ENCODE assay signal across 36 cellular contexts in the genomic region with DNA sequence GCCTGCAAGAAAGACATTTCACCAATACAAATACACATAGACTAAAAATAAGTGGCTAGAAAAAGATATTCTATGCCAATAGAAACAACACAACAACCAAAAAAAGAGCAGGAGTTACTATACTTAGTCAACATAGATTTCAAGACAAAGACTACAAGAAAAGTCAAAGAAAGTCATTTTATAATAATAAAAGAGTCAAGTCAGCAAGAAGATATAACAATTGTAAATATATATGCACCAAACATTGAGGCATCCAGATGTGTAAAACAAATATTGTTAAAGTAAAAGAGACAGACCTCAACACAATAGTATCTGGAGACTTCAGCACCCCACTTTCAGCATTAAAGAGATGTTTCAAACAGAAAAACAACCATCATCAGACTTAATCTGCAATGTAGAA.
"Had no signal": no experiment of that assay in that cellular context is flagged by ENCODE, and none has a peak within 500 bp of the region (broad histone marks: within the 10 kb centered on the region; RNA-seq: fewer than 3 reads in every experiment).

No MANE protein-coding gene starts in this region.

- H3K27me3 ChIP-seq: MG63 had no signal

- DNase-seq: Karpas-422, Kasumi-1, MG63, MM.1S, MV-4-11, NCI-H1048, NCI-H1092, NCI-H1092 treated with DMSO at 0.1 percent for 48 hours, NCI-H1105, NCI-H1105 treated with DMSO at 0.1 percent for 48 hours, NCI-H1417, NCI-H1417 treated with DMSO at 0.1 percent for 48 hours, NCI-H1436, NCI-H1436 treated with DMSO at 0.1 percent for 48 hours, NCI-H146, NCI-H1694, NCI-H1694 treated with DMSO at 0.1 percent for 48 hours, NCI-H187, NCI-H187 treated with DMSO at 0.1 percent for 48 hours, NCI-H1930, NCI-H2029, NCI-H2029 treated with DMSO at 0.1 percent for 48 hours, NCI-H2081, NCI-H2081 treated with DMSO at 0.1 percent for 48 hours, NCI-H2107, NCI-H2171, NCI-H2171 treated with DMSO at 0.1 percent for 48 hours, NCI-H2227 treated with DMSO at 0.1 percent for 48 hours, NCI-H226, NCI-H345, NCI-H446, NCI-H446 treated with DMSO at 0.1 percent for 48 hours, NCI-H510A, NCI-H510A treated with DMSO at 0.1 percent for 48 hours, NCI-H524, NCI-H524 treated with DMSO at 0.1 percent for 48 hours had no signal

- H3K9me3 ChIP-seq: MG63 had no signal

- H3K4me3 ChIP-seq: MG63 had no signal

- H3K36me3 ChIP-seq: MG63 had no signal
